In genomic region chr20:219290-220115, GRCh38 we compare ENCODE assay signal across 9 cellular contexts. TPM values are rescaled to one million over a fixed set of nuclear protein-coding genes. Genes with fewer than 3 reads are reported as not detected.
DNase-seq lines count a peak whose midpoint lies in the region; ATAC-seq and TF ChIP-seq lines count a peak whose summit lies in the region.
"Had no signal": no experiment of that assay in that cellular context is flagged by ENCODE, and none has a peak within 500 bp of the region (broad histone marks: within the 10 kb centered on the region; RNA-seq: fewer than 3 reads in every experiment).

No MANE protein-coding gene starts in this region.

- no peak overlapping the region for H3K4me3 Mint-ChIP-seq in endothelial cell (ENCODE audit: unreplicated experiment)

- no peaks in the 10 kb centered on the region for H3K36me3 Mint-ChIP-seq in endothelial cell (ENCODE audit: low read depth, unreplicated experiment)

- no peak for ATAC-seq in HG03095 (IDR thresholded peaks at IDR 0.05; ENCODE audit: unreplicated experiment)

- no peaks in the 10 kb centered on the region for H3K4me1 Mint-ChIP-seq in endothelial cell (ENCODE audit: unreplicated experiment)

- H3K27ac Mint-ChIP-seq in endothelial cell (ENCODE audit: unreplicated experiment), result no peak overlapping the region

- H3K27me3 Mint-ChIP-seq in endothelial cell (ENCODE audit: unreplicated experiment), result peaks cover 2% of the 10 kb centered on the region

- TF ChIP-seq CTCF in endothelial cell (IDR thresholded peaks at IDR 0.05; ENCODE audit: unreplicated experiment), result no peak
- peak; percentile 50 for TF ChIP-seq CTCF in retinal pigment epithelial cell (conservative IDR thresholded peaks at IDR 0.05; ENCODE audit: low read depth, low read length)

- no peak overlapping the region for H3K4me3 ChIP-seq in retinal pigment epithelial cell (ENCODE audit: low read length)
- H3K4me3 ChIP-seq: BLaER1 treated with 17β-estradiol and CSF1 and Interleukin-3, amounts not matched to agents 10 nM and 100 nM had no signal

- DNase-seq in NCI-H2029 treated with DMSO at 0.1 percent for 48 hours (lab: John Stamatoyannopoulos, UW) (peak; percentile 1), NCI-H2029 (lab: John Stamatoyannopoulos, UW) (no peak), NCI-H345 treated with DMSO at 0.1 percent for 48 hours (lab: John Stamatoyannopoulos, UW; ENCODE audit: unreplicated experiment) (peak; percentile 2), endothelial cell (ENCODE audit: low spot score) (peak; percentile 17), retinal pigment epithelial cell (ENCODE audit: low read depth) (no peak), NCI-H510A treated with DMSO at 0.1 percent for 48 hours (lab: John Stamatoyannopoulos, UW) (no peak)
- no peak for DNase-seq in activated effector memory CD4-positive, alpha-beta T cell treated with anti-CD3 and anti-CD28 coated beads, Interleukin-2, amount 50 U/mL, for 16 hours

- H3K9me3 Mint-ChIP-seq in endothelial cell (ENCODE audit: unreplicated experiment), result no peaks in the 10 kb centered on the region

RNA-seq across cellular contexts. Expression of gene DEFB129, which starts 7.6 kb away (rescaled TPM):
- total RNA-seq in endothelial cell (ENCODE audit: unreplicated experiment), result not detected

RNA-seq across cellular contexts. Expression of gene DEFB128, which starts 30.0 kb away (rescaled TPM):
- total RNA-seq in endothelial cell (ENCODE audit: unreplicated experiment), result not detected

RNA-seq across cellular contexts. Expression of gene DEFB132, which starts 38.0 kb away (rescaled TPM):
- total RNA-seq in endothelial cell (ENCODE audit: unreplicated experiment), result not detected

Comparison
In these comparisons a context has a peak if more than half of its experiments do, and no peak if none do; other contexts are left out.
1. DNase-seq: peak in NCI-H2029 treated with DMSO at 0.1 percent for 48 hours (single experiment), NCI-H345 treated with DMSO at 0.1 percent for 48 hours (single experiment) and endothelial cell (single experiment); none in NCI-H2029 (single experiment), retinal pigment epithelial cell (single experiment), NCI-H510A treated with DMSO at 0.1 percent for 48 hours (single experiment) and activated effector memory CD4-positive, alpha-beta T cell treated with anti-CD3 and anti-CD28 coated beads, Interleukin-2, amount 50 U/mL, for 16 hours (single experiment).